14 cellular contexts compared by ENCODE assay signal in genomic region chr2:129747500-129748125, GRCh38.
DNase-seq lines count a peak whose midpoint lies in the region; ATAC-seq and TF ChIP-seq lines count a peak whose summit lies in the region.
"Had no signal": no experiment of that assay in that cellular context is flagged by ENCODE, and none has a peak within 500 bp of the region (broad histone marks: within the 10 kb centered on the region; RNA-seq: fewer than 3 reads in every experiment).

No MANE protein-coding gene starts in this region.

- H3K9me3 ChIP-seq in esophagus (ENCODE audit: control insufficient read depth in 2 of 2, insufficient read depth in 1 of 2, low read depth in 1 of 2, low read length in 1 of 2) = peaks cover 0 to 2% of the 10 kb centered on the region in 2 donors
- H3K9me3 ChIP-seq: HAP-1 had no signal

- no peak overlapping the region for H3K4me3 Mint-ChIP-seq in GM23338
- no peak overlapping the region for H3K4me3 Mint-ChIP-seq in activated T-cell treated with anti-CD3 and anti-CD28 coated beads, Interleukin-2, amount 50 U/mL, for 24 hours
- H3K4me3 Mint-ChIP-seq: CD4-positive, CD25-positive, alpha-beta regulatory T cell had no signal

- no peaks in the 10 kb centered on the region for H3K36me3 ChIP-seq in GM23338 (ENCODE audit: insufficient read depth)
- no peaks in the 10 kb centered on the region for H3K36me3 ChIP-seq in esophagus (ENCODE audit: control insufficient read depth in 2 of 2, insufficient read depth in 2 of 2, low read length in 1 of 2)
- H3K36me3 ChIP-seq: HAP-1 had no signal

- DNase-seq in NCI-H2171 treated with DMSO at 0.1 percent for 48 hours (lab: John Stamatoyannopoulos, UW) (peak; percentile 41), NCI-H2171 (lab: John Stamatoyannopoulos, UW) (no peak), GM23338 (ENCODE audit: low spot score) (no peak), posterior vena cava (ENCODE audit: low spot score) (peak; percentile 36), LoVo (ENCODE audit: low spot score) (no peak)
- no peak for DNase-seq in activated T-cell treated with anti-CD3 and anti-CD28 coated beads, Interleukin-2, amount 50 U/mL, for 24 hours
- DNase-seq: CD4-positive, CD25-positive, alpha-beta regulatory T cell; DMS53; GF-D8; GOT3 had no signal

- no peaks in the 10 kb centered on the region for H3K9me3 Mint-ChIP-seq in GM23338
- no peaks in the 10 kb centered on the region for H3K9me3 Mint-ChIP-seq in activated T-cell treated with anti-CD3 and anti-CD28 coated beads, Interleukin-2, amount 50 U/mL, for 24 hours

- H3K27me3 ChIP-seq in GM23338 (ENCODE audit: insufficient read depth) (no peaks in the 10 kb centered on the region), esophagus (ENCODE audit: control insufficient read depth in 1 of 2, insufficient read depth in 2 of 2, low read length in 2 of 2) (no peaks in the 10 kb centered on the region)

- H3K27me3 Mint-ChIP-seq in GM23338 (ENCODE audit: insufficient read depth, low read depth, poor library complexity) = no peaks in the 10 kb centered on the region
- H3K27me3 Mint-ChIP-seq in activated T-cell treated with anti-CD3 and anti-CD28 coated beads, Interleukin-2, amount 50 U/mL, for 24 hours = peaks cover 11% of the 10 kb centered on the region
- H3K27me3 Mint-ChIP-seq: CD4-positive, CD25-positive, alpha-beta regulatory T cell had no signal

- H4K20me1 ChIP-seq in GM23338 (replicated peaks; ENCODE audit: insufficient read depth) = no peaks in the 10 kb centered on the region

- H3F3A ChIP-seq in GM23338 (replicated peaks; ENCODE audit: low read depth) = no peaks in the 10 kb centered on the region

- H3K4me3 ChIP-seq in GM23338 = no peak overlapping the region
- H3K4me3 ChIP-seq in esophagus (ENCODE audit: low read depth in 1 of 2, low read length in 2 of 2) = no peak overlapping the region
- H3K4me3 ChIP-seq: HAP-1 had no signal

- ATAC-seq in GM23338 (no peak), GM21717 (IDR thresholded peaks at IDR 0.05; ENCODE audit: unreplicated experiment) (no peak)

- peaks cover 8% of the 10 kb centered on the region; the same call in 1 of the 3 replicates for H3K4me1 Mint-ChIP-seq in GM23338
- H3K4me1 Mint-ChIP-seq in activated T-cell treated with anti-CD3 and anti-CD28 coated beads, Interleukin-2, amount 50 U/mL, for 24 hours (ENCODE audit: low read depth) = no peaks in the 10 kb centered on the region
- H3K4me1 Mint-ChIP-seq: CD4-positive, CD25-positive, alpha-beta regulatory T cell had no signal

- 0 out of 2 replicates have a peak overlapping the region, but pooled peaks have one; percentile 18 for H2AFZ ChIP-seq in GM23338

- WGBS in esophagus, 2 donors = 53 to 77% methylated on average over 6 of the region's 6 CpGs

- no peaks in the 10 kb centered on the region for H3K9me2 ChIP-seq in GM23338 (ENCODE audit: insufficient read depth)

- H3K27ac ChIP-seq in GM23338 (ENCODE audit: low read depth) (no peak overlapping the region), esophagus (ENCODE audit: low read depth in 2 of 2, low read length in 1 of 2) (peak overlapping the region; percentile 52)
- H3K27ac ChIP-seq: 22Rv1 had no signal

- intact Hi-C loops in posterior vena cava (cut with DNase I) = no loop called here

- H3K4me2 ChIP-seq in GM23338 = no peak overlapping the region

- H3K79me2 ChIP-seq in GM23338 (replicated peaks; ENCODE audit: insufficient read depth) = no peaks in the 10 kb centered on the region

- H3K27ac Mint-ChIP-seq in GM23338 = no peak overlapping the region
- H3K27ac Mint-ChIP-seq in activated T-cell treated with anti-CD3 and anti-CD28 coated beads, Interleukin-2, amount 50 U/mL, for 24 hours = no peak overlapping the region
- H3K27ac Mint-ChIP-seq: CD4-positive, CD25-positive, alpha-beta regulatory T cell had no signal

- TF ChIP-seq CTCF in GM23338 (conservative IDR thresholded peaks at IDR 0.05; ENCODE audit: low read depth in 2 of 2) = no peak

- H3K36me3 Mint-ChIP-seq in GM23338 (ENCODE audit: low read depth) = no peaks in the 10 kb centered on the region; the same call in 2 of the 3 replicates
- H3K36me3 Mint-ChIP-seq in activated T-cell treated with anti-CD3 and anti-CD28 coated beads, Interleukin-2, amount 50 U/mL, for 24 hours (ENCODE audit: low read depth) = no peaks in the 10 kb centered on the region
- H3K36me3 Mint-ChIP-seq: CD4-positive, CD25-positive, alpha-beta regulatory T cell had no signal

- H3K4me1 ChIP-seq in GM23338 (ENCODE audit: insufficient read depth) = no peaks in the 10 kb centered on the region
- peaks cover 0 to 11% of the 10 kb centered on the region in 2 donors for H3K4me1 ChIP-seq in esophagus (ENCODE audit: control insufficient read depth in 2 of 2, insufficient read depth in 2 of 2, low read length in 1 of 2)
- H3K4me1 ChIP-seq: HAP-1 had no signal

TF ChIP-seq in GM23338, 12 proteins besides CTCF, POLR2A, EP300 and RAD21 (continues in another document):
- TF ChIP-seq POLR2AphosphoS5 (IDR thresholded peaks at IDR 0.05; ENCODE audit: low read depth) (no peak), EZH2phosphoT487 (IDR thresholded peaks at IDR 0.05; ENCODE audit: unreplicated experiment) (no peak), ZNF331 (CRISPR knock-in tag; IDR thresholded peaks at IDR 0.05; ENCODE audit: low read depth) (no peak), ZNF114 (CRISPR knock-in tag; IDR thresholded peaks at IDR 0.05) (no peak), CREB1 (CRISPR knock-in tag; IDR thresholded peaks at IDR 0.05; ENCODE audit: low read depth) (no peak), STAT1 (IDR thresholded peaks at IDR 0.05; ENCODE audit: unreplicated experiment) (no peak), ZNF462 (CRISPR knock-in tag; IDR thresholded peaks at IDR 0.05) (no peak), NANOG (IDR thresholded peaks at IDR 0.05; ENCODE audit: borderline replicate concordance) (no peak), JUNB (IDR thresholded peaks at IDR 0.05; ENCODE audit: unreplicated experiment) (no peak), EZH2 (IDR thresholded peaks at IDR 0.05; ENCODE audit: low read depth, unreplicated experiment) (no peak)

Comparison
In these comparisons a context has a peak if more than half of its experiments do, and no peak if none do; other contexts are left out.
1. DNase-seq: peak in NCI-H2171 treated with DMSO at 0.1 percent for 48 hours (single experiment) and posterior vena cava (single experiment); none in NCI-H2171 (single experiment), GM23338 (single experiment), activated T-cell treated with anti-CD3 and anti-CD28 coated beads, Interleukin-2, amount 50 U/mL, for 24 hours (single experiment) and LoVo (single experiment).